ENCODE assay signal across 8 cellular contexts in the genomic region with DNA sequence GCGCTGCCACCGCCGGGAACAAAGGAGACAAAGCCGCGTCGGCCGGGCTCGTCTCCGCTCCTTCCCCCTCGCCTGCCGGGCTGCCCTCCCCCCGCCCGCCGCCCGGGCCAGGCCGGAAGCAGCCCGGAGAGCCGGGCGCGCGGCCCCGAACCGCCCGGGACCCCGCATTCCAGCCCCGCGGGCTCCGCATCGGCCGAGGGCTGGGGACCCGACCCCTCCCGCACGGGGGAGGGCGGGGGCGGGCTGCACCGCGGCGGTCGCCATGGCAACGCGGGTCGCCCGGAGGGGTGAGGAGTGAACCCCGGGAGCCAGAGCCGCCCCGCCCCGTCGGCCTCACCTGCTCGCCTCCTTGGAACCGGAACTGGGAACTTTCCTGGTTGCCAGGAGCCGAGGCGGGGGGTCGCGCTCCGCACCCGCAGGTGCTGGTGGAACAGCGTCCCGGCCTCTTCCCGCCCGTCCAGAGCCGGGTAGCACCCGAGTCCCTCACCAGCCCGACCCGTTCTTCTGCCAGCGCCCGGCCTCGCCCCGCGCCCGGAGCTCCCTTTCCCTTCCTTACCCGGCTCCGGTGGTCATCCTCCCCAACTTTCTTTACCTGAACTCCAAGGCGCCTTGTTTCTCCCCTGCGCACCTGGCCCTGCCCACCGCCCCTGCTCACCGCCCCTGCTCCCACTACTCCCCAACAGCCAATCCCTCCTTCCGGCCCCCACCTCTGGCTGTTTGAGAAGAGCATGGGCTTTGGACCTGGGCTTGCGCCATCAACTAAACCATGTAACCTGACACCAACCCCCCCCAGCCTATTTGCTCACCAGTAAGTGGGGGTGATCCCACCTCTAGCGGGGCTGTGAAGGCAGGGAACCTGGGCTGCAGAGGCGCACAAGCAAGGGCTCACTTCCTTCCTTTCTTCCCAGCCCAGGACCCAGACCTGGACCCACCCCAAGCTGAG. TPM values are rescaled to one million over a fixed set of nuclear protein-coding genes. Genes with fewer than 3 reads are reported as not detected.
DNase-seq lines count a peak whose midpoint lies in the region; ATAC-seq and TF ChIP-seq lines count a peak whose summit lies in the region.

A gene with protein sequence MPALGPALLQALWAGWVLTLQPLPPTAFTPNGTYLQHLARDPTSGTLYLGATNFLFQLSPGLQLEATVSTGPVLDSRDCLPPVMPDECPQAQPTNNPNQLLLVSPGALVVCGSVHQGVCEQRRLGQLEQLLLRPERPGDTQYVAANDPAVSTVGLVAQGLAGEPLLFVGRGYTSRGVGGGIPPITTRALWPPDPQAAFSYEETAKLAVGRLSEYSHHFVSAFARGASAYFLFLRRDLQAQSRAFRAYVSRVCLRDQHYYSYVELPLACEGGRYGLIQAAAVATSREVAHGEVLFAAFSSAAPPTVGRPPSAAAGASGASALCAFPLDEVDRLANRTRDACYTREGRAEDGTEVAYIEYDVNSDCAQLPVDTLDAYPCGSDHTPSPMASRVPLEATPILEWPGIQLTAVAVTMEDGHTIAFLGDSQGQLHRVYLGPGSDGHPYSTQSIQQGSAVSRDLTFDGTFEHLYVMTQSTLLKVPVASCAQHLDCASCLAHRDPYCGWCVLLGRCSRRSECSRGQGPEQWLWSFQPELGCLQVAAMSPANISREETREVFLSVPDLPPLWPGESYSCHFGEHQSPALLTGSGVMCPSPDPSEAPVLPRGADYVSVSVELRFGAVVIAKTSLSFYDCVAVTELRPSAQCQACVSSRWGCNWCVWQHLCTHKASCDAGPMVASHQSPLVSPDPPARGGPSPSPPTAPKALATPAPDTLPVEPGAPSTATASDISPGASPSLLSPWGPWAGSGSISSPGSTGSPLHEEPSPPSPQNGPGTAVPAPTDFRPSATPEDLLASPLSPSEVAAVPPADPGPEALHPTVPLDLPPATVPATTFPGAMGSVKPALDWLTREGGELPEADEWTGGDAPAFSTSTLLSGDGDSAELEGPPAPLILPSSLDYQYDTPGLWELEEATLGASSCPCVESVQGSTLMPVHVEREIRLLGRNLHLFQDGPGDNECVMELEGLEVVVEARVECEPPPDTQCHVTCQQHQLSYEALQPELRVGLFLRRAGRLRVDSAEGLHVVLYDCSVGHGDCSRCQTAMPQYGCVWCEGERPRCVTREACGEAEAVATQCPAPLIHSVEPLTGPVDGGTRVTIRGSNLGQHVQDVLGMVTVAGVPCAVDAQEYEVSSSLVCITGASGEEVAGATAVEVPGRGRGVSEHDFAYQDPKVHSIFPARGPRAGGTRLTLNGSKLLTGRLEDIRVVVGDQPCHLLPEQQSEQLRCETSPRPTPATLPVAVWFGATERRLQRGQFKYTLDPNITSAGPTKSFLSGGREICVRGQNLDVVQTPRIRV (N-terminal part only) (minus strand): TSS at position 671 of the 943 bp plus-strand sequence. CDS start 5,475 bp downstream, outside the sequence.

- H3K27me3 ChIP-seq in Karpas-422 (ENCODE audit: low read length): no peaks in the 10 kb centered on the region
- H3K27me3 ChIP-seq in SU-DHL-6 (ENCODE audit: low read length): no peaks in the 10 kb centered on the region
- no peaks in the 10 kb centered on the region for H3K27me3 ChIP-seq in parathyroid adenoma (ENCODE audit: control insufficient read depth, insufficient read depth, low read length)

- POLR2A ChIA-PET in GM10248 (lab: Yijun Ruan, JAX): no interaction called here

- H3K36me3 ChIP-seq in Karpas-422 (ENCODE audit: insufficient read depth, low read length) (peaks cover 6% of the 10 kb centered on the region; the same call in 1 of the 2 replicates), SU-DHL-6 (ENCODE audit: low read length) (no peaks in the 10 kb centered on the region), parathyroid adenoma (ENCODE audit: control insufficient read depth, insufficient read depth, low read length) (no peaks in the 10 kb centered on the region)

- CTCF ChIA-PET in GM10248 (lab: Yijun Ruan, JAX): interaction anchor here (1.2 to 22.2 kb wide), 3 partner anchors 17 to 235 kb away, joined by 4 to 863 read pairs (median 4); no protein-coding TSS in a partner anchor

- H3F3A ChIP-seq in SU-DHL-6 (ENCODE audit: insufficient read depth): no peaks in the 10 kb centered on the region

- H3K9me2 ChIP-seq in Karpas-422 (replicated peaks; ENCODE audit: insufficient read depth, low read length) (no peaks in the 10 kb centered on the region), SU-DHL-6 (replicated peaks; ENCODE audit: insufficient read depth, low read length) (no peaks in the 10 kb centered on the region)

- ATAC-seq in left cardiac atrium: peak; percentile 33 to 54

- TF ChIP-seq CTCF in GM10248 (IDR thresholded peaks at IDR 0.05; ENCODE audit: control extremely low read depth, extremely low read depth, low read depth, missing control alignments): no peak
- no peak for TF ChIP-seq CTCF in SU-DHL-6 (IDR thresholded peaks at IDR 0.05; ENCODE audit: insufficient read depth, low read length, poor library complexity, severe bottlenecking)
- TF ChIP-seq CTCF in parathyroid adenoma (IDR thresholded peaks at IDR 0.05): no peak

- peak within 1 kb of the TSS; percentile 1; the same call in 1 of the 2 replicates for H2AFZ ChIP-seq in Karpas-422 (ENCODE audit: low read length)
- H2AFZ ChIP-seq in SU-DHL-6 (ENCODE audit: low read depth, low read length, severe bottlenecking): peak within 1 kb of the TSS; percentile 68
- H2AFZ ChIP-seq in parathyroid adenoma: peak within 1 kb of the TSS; percentile 94

- H3K4me1 ChIP-seq in Karpas-422 (ENCODE audit: low read length): peaks cover 41% of the 10 kb centered on the region
- peaks cover 40% of the 10 kb centered on the region for H3K4me1 ChIP-seq in parathyroid adenoma

- H3K9me3 ChIP-seq in Karpas-422 (ENCODE audit: low read length): no peaks in the 10 kb centered on the region
- H3K9me3 ChIP-seq in SU-DHL-6 (ENCODE audit: insufficient read depth, low read length): no peaks in the 10 kb centered on the region
- no peaks in the 10 kb centered on the region for H3K9me3 ChIP-seq in parathyroid adenoma (ENCODE audit: control insufficient read depth, low read length)

- H3K79me2 ChIP-seq in Karpas-422 (ENCODE audit: low read length) (peaks cover 45% of the 10 kb centered on the region), SU-DHL-6 (ENCODE audit: insufficient read depth, low read length) (no peaks in the 10 kb centered on the region), parathyroid adenoma (peaks cover 3% of the 10 kb centered on the region)

- H3K4me3 ChIP-seq in Karpas-422 (ENCODE audit: low read length) (peak within 1 kb of the TSS; percentile 76), SU-DHL-6 (ENCODE audit: insufficient read depth, low read length, poor library complexity, severe bottlenecking) (peak within 1 kb of the TSS; percentile 49), parathyroid adenoma (ENCODE audit: low read depth, low read length) (peak within 1 kb of the TSS; percentile 65)

- H3K4me2 ChIP-seq in Karpas-422 (ENCODE audit: low read depth, low read length, poor library complexity, severe bottlenecking) (peak within 1 kb of the TSS; percentile 77), SU-DHL-6 (ENCODE audit: low read depth, low read length, poor library complexity, severe bottlenecking) (peak within 1 kb of the TSS; percentile 55), parathyroid adenoma (ENCODE audit: low read length) (peak within 1 kb of the TSS; percentile 79)

- peak within 1 kb of the TSS; percentile 81 for H3K9ac ChIP-seq in Karpas-422 (ENCODE audit: low read length)
- peak within 1 kb of the TSS; percentile 51 for H3K9ac ChIP-seq in SU-DHL-6 (ENCODE audit: low read length)
- H3K9ac ChIP-seq in parathyroid adenoma: peak within 1 kb of the TSS; percentile 51

- H4K20me1 ChIP-seq in Karpas-422 (ENCODE audit: insufficient read depth, low read depth, low read length) (no peaks in the 10 kb centered on the region), SU-DHL-6 (ENCODE audit: low read depth, low read length) (no peaks in the 10 kb centered on the region)

- DNase-seq in GM10248 (ENCODE audit: extremely low spot score): peak; percentile 78
- DNase-seq in Karpas-422: peak; percentile 93
- peak in 44 of 56 donors; percentile 35 to 86 (median 68) for DNase-seq in amygdala (lab: John Stamatoyannopoulos, UW)
- peak; percentile 66 for DNase-seq in left cardiac atrium
- DNase-seq in ureter (ENCODE audit: low spot score): peak; percentile 92
- no peak for DNase-seq in inferior parietal cortex (ENCODE audit: extremely low spot score)

- intact Hi-C loops in left cardiac atrium (cut with DNase I): no loop called here

- peak within 1 kb of the TSS; percentile 54 for H3K27ac ChIP-seq in Karpas-422 (ENCODE audit: low read length)
- no peak within 1 kb of the TSS for H3K27ac ChIP-seq in SU-DHL-6 (ENCODE audit: low read depth, low read length)
- peak within 1 kb of the TSS; percentile 37 for H3K27ac ChIP-seq in parathyroid adenoma

RNA-seq across cellular contexts. Expression of the gene that starts here (rescaled TPM):
- total RNA-seq in Karpas-422 (2014; rRNA removed; shearing (Covaris generic); ENCODE audit: low replicate concordance): 34.0 and 48.3 TPM in 2 replicates
- total RNA-seq in left cardiac atrium: 10 to 100 TPM; 43.3 to 55.0 TPM
- total RNA-seq in ureter: 259 TPM

Comparison
In these comparisons a context has a peak if more than half of its experiments do, and no peak if none do; other contexts are left out.
1. H2AFZ ChIP-seq: peak in every context shown above with its lines; median percentile 94 in parathyroid adenoma; 68 in SU-DHL-6; 1 in Karpas-422.